In the genomic region with DNA sequence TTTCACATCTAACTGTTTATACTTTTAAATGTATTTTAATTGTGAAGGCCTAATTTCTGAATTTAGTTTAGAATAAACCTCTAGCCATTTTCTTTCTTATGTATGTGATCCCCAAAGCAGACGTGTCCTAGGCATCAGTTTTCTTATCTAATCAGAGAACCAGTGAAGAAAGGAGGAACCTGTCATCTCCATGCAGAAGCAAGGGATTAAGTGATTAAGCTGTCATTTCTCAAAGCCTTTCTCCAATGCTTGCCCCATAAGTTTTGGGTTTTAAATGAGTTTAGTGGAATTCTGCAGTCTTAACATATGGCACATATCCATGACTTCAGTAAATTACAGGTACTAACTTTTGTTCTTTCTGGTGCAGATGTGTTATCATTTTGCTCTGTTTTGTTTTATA, we compare ENCODE assay signal across 25 cellular contexts.
"Had no signal": no experiment of that assay in that cellular context is flagged by ENCODE, and none has a peak within 500 bp of the region (broad histone marks: within the 10 kb centered on the region; RNA-seq: fewer than 3 reads in every experiment).

No MANE protein-coding gene starts in this region.

- H3K27me3 ChIP-seq: foreskin keratinocyte, gastroesophageal sphincter, heart left ventricle, left lung, neural progenitor cell, right lobe of liver, suprapubic skin, vagina had no signal

- H3K4me3 ChIP-seq: gastroesophageal sphincter, heart left ventricle, left lung, neural progenitor cell, right lobe of liver, smooth muscle cell, suprapubic skin, vagina had no signal

- DNase-seq: effector CD8-positive, alpha-beta T cell; endodermal cell; foreskin keratinocyte; heart left ventricle; hippocampal formation; left cardiac atrium; left lung; mesenchymal stem cell; midbrain; naive thymus-derived CD4-positive, alpha-beta T cell; right lobe of liver; stimulated activated CD4-positive, alpha-beta T cell treated with anti-CD3 and anti-CD28 coated beads, Interleukin-12 subunit alpha, Interleukin-12 subunit beta, amount 100 ng/mL, for 4 hours; stimulated activated CD4-positive, alpha-beta T cell treated with anti-CD3 and anti-CD28 coated beads, Interleukin-1b, Interleukin-23, amount 100 ng/mL, for 48 hours; stimulated activated CD4-positive, alpha-beta T cell treated with anti-CD3 and anti-CD28 coated beads, Interleukin-4, amount 100 ng/mL, for 1 hour; stimulated activated CD8-positive, alpha-beta memory T cell treated with anti-CD3 and anti-CD28 coated beads, Interleukin-4, amount 100 ng/mL, for 48 hours; stimulated activated naive CD4-positive, alpha-beta T cell; stimulated activated naive CD8-positive, alpha-beta T cell treated with anti-CD3 and anti-CD28 coated beads, Interleukin-15, amount 100 ng/mL, for 72 hours; trophoblast cell had no signal

- H3K27ac ChIP-seq: epithelial cell of prostate, foreskin keratinocyte, gastroesophageal sphincter, heart left ventricle, left lung, neural progenitor cell, parathyroid adenoma, right lobe of liver, suprapubic skin, vagina had no signal

- H3K36me3 ChIP-seq: gastroesophageal sphincter, heart left ventricle, left lung, neural progenitor cell, right lobe of liver, suprapubic skin, vagina had no signal

- H3K4me1 ChIP-seq: foreskin keratinocyte, left lung, neural progenitor cell, right lobe of liver, suprapubic skin, vagina had no signal

- H3K9me3 ChIP-seq: gastroesophageal sphincter, left lung, right lobe of liver, suprapubic skin, vagina had no signal
